Comparison of ENCODE assay signal across 16 cellular contexts in the genomic region with DNA sequence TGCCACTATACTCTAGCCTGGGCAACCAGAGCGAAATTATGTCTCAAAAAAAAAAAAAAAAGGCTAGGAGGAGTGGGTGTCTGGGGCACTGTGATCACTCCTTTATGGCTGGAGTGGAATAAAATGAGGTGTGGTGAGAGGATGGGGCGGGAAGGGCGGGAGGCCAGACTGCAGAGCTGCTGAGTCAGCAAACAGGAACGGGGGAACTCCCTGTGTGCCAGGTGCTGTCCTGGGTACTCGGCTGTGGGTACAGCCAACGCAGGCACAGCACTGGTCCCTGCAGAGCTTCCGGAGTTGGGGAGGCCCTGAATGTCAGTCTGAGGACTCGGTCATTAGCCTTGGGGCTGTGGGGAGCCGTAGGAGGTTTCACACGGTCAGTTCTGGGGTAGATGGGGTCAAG. TPM values are rescaled to one million over a fixed set of nuclear protein-coding genes. Genes with fewer than 3 reads are reported as not detected.
DNase-seq lines count a peak whose midpoint lies in the region; ATAC-seq, FAIRE-seq and TF ChIP-seq lines count a peak whose summit lies in the region.
"Had no signal": no experiment of that assay in that cellular context is flagged by ENCODE, and none has a peak within 500 bp of the region (broad histone marks: within the 10 kb centered on the region; RNA-seq: fewer than 3 reads in every experiment).

No MANE protein-coding gene starts in this region.

- H3K9me3 ChIP-seq in HepG2 (ENCODE audit: low read length) (no peaks in the 10 kb centered on the region), right lobe of liver (no peaks in the 10 kb centered on the region), mucosa of descending colon (no peaks in the 10 kb centered on the region), SJCRH30 (replicated peaks) (no peaks in the 10 kb centered on the region)
- H3K9me3 ChIP-seq: BLaER1, Caco-2, HAP-1 had no signal

- no peak overlapping the region for H3K9ac ChIP-seq in HepG2 (ENCODE audit: insufficient read depth, low read depth, low read length)
- H3K9ac ChIP-seq: BLaER1 had no signal

- FAIRE-seq in HepG2 (lab: Jason Lieb, UNC): no peak
- FAIRE-seq: GM19239 had no signal

- intact Hi-C loops in HepG2 (cut with micrococcal nuclease; ENCODE audit: unreplicated experiment): no loop called here
- intact Hi-C loops in right lobe of liver (cut with DNase I): no loop called here
- intact Hi-C loops in mucosa of descending colon (cut with DNase I, micrococcal nuclease): no loop called here
- intact Hi-C loops in lower leg skin (cut with DNase I; ENCODE audit: low total_unique reads): no loop called here

- H3K4me3 ChIP-seq in HepG2 (replicated peaks in 1 of 3; ENCODE audit: insufficient read depth in 1 of 3, low read depth in 2 of 3, low read length in 3 of 3) (no peak overlapping the region), right lobe of liver (no peak overlapping the region), mucosa of descending colon (no peak overlapping the region), lower leg skin (ENCODE audit: low read depth, poor library complexity, severe bottlenecking) (no peak overlapping the region), SJCRH30 (no peak overlapping the region)
- H3K4me3 ChIP-seq: BLaER1, HAP-1 had no signal

- CTCF ChIA-PET in HepG2 (lab: Yijun Ruan, JAX; ENCODE audit: low intra/inter-chr PET ratio, low total read pairs): no interaction called here

- BruUV-seq in HepG2 (replicated peaks; lab: Mats Ljungman, UMichigan): no TSS peak

- peaks cover 24 to 66% of the 10 kb centered on the region in 2 experiments; a peak in 4 of 5 replicates for H3K36me3 ChIP-seq in HepG2 (replicated peaks in 1 of 2; ENCODE audit: control insufficient read depth in 1 of 2, insufficient read depth in 2 of 2, low read length in 2 of 2)
- H3K36me3 ChIP-seq in right lobe of liver: peaks cover 0 to 62% (median 20%) of the 10 kb centered on the region in 4 donors
- H3K36me3 ChIP-seq in mucosa of descending colon (ENCODE audit: low read depth): peaks cover 8% of the 10 kb centered on the region
- H3K36me3 ChIP-seq in SJCRH30: peaks cover 20% of the 10 kb centered on the region

- H3K27ac ChIP-seq in HepG2 (ENCODE audit: extremely low read length, insufficient read depth, low read length) (no peak overlapping the region), right lobe of liver (no peak overlapping the region), SJCRH30 (no peak overlapping the region)
- H3K27ac ChIP-seq: 22Rv1, BLaER1, HL-60 had no signal

- H2AFZ ChIP-seq in HepG2 (ENCODE audit: low read length): no peak overlapping the region

- TF ChIP-seq CTCF in HepG2 (CRISPR knock-in tag; IDR thresholded peaks at IDR 0.05) (no peak), right lobe of liver (IDR thresholded peaks at IDR 0.05) (no peak), mucosa of descending colon (IDR thresholded peaks at IDR 0.05) (no peak), lower leg skin (IDR thresholded peaks at IDR 0.05) (no peak)

- H3K4me1 ChIP-seq in HepG2 (ENCODE audit: insufficient read depth, low read length) (peaks cover 11% of the 10 kb centered on the region), right lobe of liver (peaks cover 0 to 8% (median 4%) of the 10 kb centered on the region in 4 donors), mucosa of descending colon (ENCODE audit: low read depth) (peaks cover 8% of the 10 kb centered on the region), SJCRH30 (peaks cover 3% of the 10 kb centered on the region; the same call in 1 of the 2 replicates)
- H3K4me1 ChIP-seq: HAP-1 had no signal

- POLR2A ChIA-PET in HepG2 (lab: Yijun Ruan, JAX): no interaction called here

- H4K20me1 ChIP-seq in HepG2 (ENCODE audit: insufficient read depth, low read length): no peaks in the 10 kb centered on the region

- 94% methylated on average over 10 of the region's 10 CpGs for WGBS in HepG2 (ENCODE audit: low lambda C conversion rate)
- WGBS in right lobe of liver (ENCODE audit: insufficient coverage, low coverage, low lambda C conversion rate, missing lambda C conversion rate): 91% methylated on average over 4 of the region's 10 CpGs
- 79 to 83% methylated on average over 10 of the region's 10 CpGs for WGBS in lower leg skin, 2 donors

- no peak for TF ChIP-seq RAD21 in HepG2 (CRISPR knock-in tag; IDR thresholded peaks at IDR 0.05)

- H3K4me2 ChIP-seq in HepG2 (ENCODE audit: low read depth, low read length): no peak overlapping the region
- H3K4me2 ChIP-seq: BLaER1 had no signal

- no peak for DNase-seq in HepG2 (ENCODE audit: low spot score)
- DNase-seq in right lobe of liver: no peak
- peak in 1 of 3 donors; percentile 64 for DNase-seq in mucosa of descending colon
- DNase-seq in DMS53 (lab: John Stamatoyannopoulos, UW): no peak
- DNase-seq in lower leg skin (ENCODE audit: low spot score in 2 of 2): no peak
- no peak for DNase-seq in SJCRH30
- DNase-seq: AML-193; Caco-2; CD8-positive, alpha-beta memory T cell; GF-D8; GOT3 had no signal

- in situ Hi-C loops in HepG2 (cut with HindIII; ENCODE audit: extremely low pct_ligation_motif_present, low pct_unique_long_range_greater_than_20kb): no loop called here

- ATAC-seq in HepG2 (no peak), right lobe of liver (no peak), mucosa of descending colon (peak; percentile 67)

- TF ChIP-seq POLR2A in HepG2 (IDR thresholded peaks at IDR 0.05; ENCODE audit: insufficient read depth in 1 of 2, low read depth in 2 of 2, low read length in 2 of 2): no peak
- no peak for TF ChIP-seq POLR2A in right lobe of liver (IDR thresholded peaks at IDR 0.05)
- TF ChIP-seq POLR2A in lower leg skin (IDR thresholded peaks at IDR 0.05): no peak

- H3K27me3 ChIP-seq in HepG2 (ENCODE audit: control insufficient read depth in 1 of 2, insufficient read depth in 2 of 2, low read length in 2 of 2) (no peaks in the 10 kb centered on the region), right lobe of liver (no peaks in the 10 kb centered on the region), SJCRH30 (no peaks in the 10 kb centered on the region)
- H3K27me3 ChIP-seq: BLaER1 had no signal

- peaks cover 9% of the 10 kb centered on the region for H3K79me2 ChIP-seq in HepG2 (ENCODE audit: insufficient read depth, low read length)

- no peak for TF ChIP-seq EP300 in HepG2 (IDR thresholded peaks at IDR 0.05; ENCODE audit: low read depth in 2 of 2, low read length in 2 of 2)
- no peak for TF ChIP-seq EP300 in HepG2 (CRISPR knock-in tag; IDR thresholded peaks at IDR 0.05; ENCODE audit: borderline replicate concordance)

RNA-seq across cellular contexts. Expression of gene PRPF31, which starts 5.7 kb away (rescaled TPM):
- 63.8 and 68.9 TPM in 2 replicates for total RNA-seq in HepG2 (2016; rRNA removed; fragmentation: Illumina TruSeq; extraction: Trizol)
- 9.6 and 11.5 TPM in 2 replicates for total RNA-seq in HepG2 (2016; cell fraction: cytosol; rRNA removed; fragmentation: Illumina TruSeq; extraction: Trizol; ENCODE audit: low read depth)
- total RNA-seq in HepG2 (2016; cell fraction: insoluble cytoplasmic fraction; rRNA removed; fragmentation: Illumina TruSeq; extraction: Trizol): 62.0 and 64.7 TPM in 2 replicates
- 23.1 and 26.5 TPM in 2 replicates for total RNA-seq in HepG2 (2016; cell fraction: membrane; rRNA removed; fragmentation: Illumina TruSeq; extraction: Trizol)
- 30.4 and 33.1 TPM in 2 replicates for total RNA-seq in HepG2 (2016; cell fraction: nucleus; rRNA removed; fragmentation: Illumina TruSeq; extraction: Trizol)
- polyA plus RNA-seq in HepG2 (2011; rRNA removed): 23.8 and 29.5 TPM in 2 replicates
- 25.5 and 31.8 TPM in 2 replicates for polyA plus RNA-seq in HepG2 (2011; cell fraction: cytosol; rRNA removed)
- 65.6 and 76.0 TPM in 2 replicates for polyA plus RNA-seq in HepG2 (2011; cell fraction: nucleus; rRNA removed)
- polyA plus RNA-seq in HepG2 (2012): 31.9 and 33.4 TPM in 2 replicates
- polyA plus RNA-seq in HepG2 (2016; cell fraction: cytosol; fragmentation: Illumina TruSeq; extraction: Trizol; ENCODE audit: low read depth): 8.8 and 9.7 TPM in 2 replicates
- 66.2 and 72.8 TPM in 2 replicates for polyA plus RNA-seq in HepG2 (2016; cell fraction: insoluble cytoplasmic fraction; fragmentation: Illumina TruSeq; extraction: Trizol; ENCODE audit: low read depth)
- 15.4 and 16.9 TPM in 2 replicates for polyA plus RNA-seq in HepG2 (2016; cell fraction: membrane; fragmentation: Illumina TruSeq; extraction: Trizol; ENCODE audit: low read depth)
- polyA plus RNA-seq in HepG2 (2016; cell fraction: nucleus; fragmentation: Illumina TruSeq; extraction: Trizol; ENCODE audit: insufficient read depth, low read depth): 56.8 and 57.4 TPM in 2 replicates
- 21.6 and 22.6 TPM in 2 replicates for polyA minus RNA-seq in HepG2 (2011; rRNA and poly(A)+ RNA removed; ENCODE audit: low replicate concordance)
- polyA minus RNA-seq in HepG2 (2011; cell fraction: cytosol; rRNA and poly(A)+ RNA removed): 10.0 and 12.8 TPM in 2 replicates
- 14.3 and 15.6 TPM in 2 replicates for polyA minus RNA-seq in HepG2 (2011; cell fraction: nucleus; rRNA and poly(A)+ RNA removed)
- 10 to 100 TPM; 22.1 to 34.9 (median 27.9) TPM for total RNA-seq in right lobe of liver
- 10 to 100 TPM; 34.3 to 54.6 (median 39.9) TPM for total RNA-seq in mucosa of descending colon
- 10 to 100 TPM; 39.2 to 65.1 (median 47.3) TPM for total RNA-seq in lower leg skin
- 65.6 and 67.3 TPM in 2 replicates for total RNA-seq in SJCRH30 (2014; rRNA removed; shearing (Covaris generic))

RNA-seq across cellular contexts. Expression of gene TFPT, which starts 5.8 kb away (rescaled TPM):
- total RNA-seq in HepG2 (2016; rRNA removed; fragmentation: Illumina TruSeq; extraction: Trizol) (10.7 and 13.5 TPM in 2 replicates), right lobe of liver (1 to 10 TPM; 3.5 to 8.2 (median 5.7) TPM), mucosa of descending colon (10 to 100 TPM in 2 of 3 donors, 1 to 10 TPM in 1; 9.8 to 18.2 (median 15.3) TPM), lower leg skin (10 to 100 TPM; 11.1 to 20.4 (median 16.0) TPM)
- 2.1 and 3.1 TPM in 2 replicates for total RNA-seq in HepG2 (2016; cell fraction: cytosol; rRNA removed; fragmentation: Illumina TruSeq; extraction: Trizol; ENCODE audit: low read depth)
- total RNA-seq in HepG2 (2016; cell fraction: insoluble cytoplasmic fraction; rRNA removed; fragmentation: Illumina TruSeq; extraction: Trizol): 11.6 and 13.6 TPM in 2 replicates
- total RNA-seq in HepG2 (2016; cell fraction: membrane; rRNA removed; fragmentation: Illumina TruSeq; extraction: Trizol): 3.8 and 5.2 TPM in 2 replicates
- total RNA-seq in HepG2 (2016; cell fraction: nucleus; rRNA removed; fragmentation: Illumina TruSeq; extraction: Trizol): 3.8 and 4.7 TPM in 2 replicates
- polyA plus RNA-seq in HepG2 (2011; rRNA removed): 8.4 and 8.6 TPM in 2 replicates
- polyA plus RNA-seq in HepG2 (2011; cell fraction: cytosol; rRNA removed): 9.4 and 11.7 TPM in 2 replicates
- polyA plus RNA-seq in HepG2 (2011; cell fraction: nucleus; rRNA removed): 5.1 and 6.7 TPM in 2 replicates
- 7.3 and 8.0 TPM in 2 replicates for polyA plus RNA-seq in HepG2 (2012)
- polyA plus RNA-seq in HepG2 (2016; cell fraction: cytosol; fragmentation: Illumina TruSeq; extraction: Trizol; ENCODE audit: low read depth): 3.5 and 3.7 TPM in 2 replicates
- 15.5 and 17.3 TPM in 2 replicates for polyA plus RNA-seq in HepG2 (2016; cell fraction: insoluble cytoplasmic fraction; fragmentation: Illumina TruSeq; extraction: Trizol; ENCODE audit: low read depth)
- 4.2 and 4.3 TPM in 2 replicates for polyA plus RNA-seq in HepG2 (2016; cell fraction: membrane; fragmentation: Illumina TruSeq; extraction: Trizol; ENCODE audit: low read depth)
- polyA plus RNA-seq in HepG2 (2016; cell fraction: nucleus; fragmentation: Illumina TruSeq; extraction: Trizol; ENCODE audit: insufficient read depth, low read depth): 11.7 and 12.0 TPM in 2 replicates
- polyA minus RNA-seq in HepG2 (2011; rRNA and poly(A)+ RNA removed; ENCODE audit: low replicate concordance): 3.3 and 3.6 TPM in 2 replicates
- 2.1 and 3.3 TPM in 2 replicates for polyA minus RNA-seq in HepG2 (2011; cell fraction: cytosol; rRNA and poly(A)+ RNA removed)
- 2.2 and 2.3 TPM in 2 replicates for polyA minus RNA-seq in HepG2 (2011; cell fraction: nucleus; rRNA and poly(A)+ RNA removed)
- total RNA-seq in SJCRH30 (2014; rRNA removed; shearing (Covaris generic)): 10.0 and 10.3 TPM in 2 replicates

RNA-seq across cellular contexts. Expression of gene CNOT3, which starts 16.3 kb away (rescaled TPM):
- total RNA-seq in HepG2 (2016; rRNA removed; fragmentation: Illumina TruSeq; extraction: Trizol): 5.8 and 7.6 TPM in 2 replicates
- total RNA-seq in HepG2 (2016; cell fraction: cytosol; rRNA removed; fragmentation: Illumina TruSeq; extraction: Trizol; ENCODE audit: low read depth): 4.0 and 5.5 TPM in 2 replicates
- 6.1 and 8.1 TPM in 2 replicates for total RNA-seq in HepG2 (2016; cell fraction: insoluble cytoplasmic fraction; rRNA removed; fragmentation: Illumina TruSeq; extraction: Trizol)
- 11.8 and 13.1 TPM in 2 replicates for total RNA-seq in HepG2 (2016; cell fraction: membrane; rRNA removed; fragmentation: Illumina TruSeq; extraction: Trizol)
- total RNA-seq in HepG2 (2016; cell fraction: nucleus; rRNA removed; fragmentation: Illumina TruSeq; extraction: Trizol): 11.3 and 13.6 TPM in 2 replicates
- polyA plus RNA-seq in HepG2 (2011; rRNA removed): 4.3 and 4.9 TPM in 2 replicates
- 4.0 and 4.5 TPM in 2 replicates for polyA plus RNA-seq in HepG2 (2011; cell fraction: cytosol; rRNA removed)
- polyA plus RNA-seq in HepG2 (2011; cell fraction: nucleus; rRNA removed): 21.1 and 21.5 TPM in 2 replicates
- polyA plus RNA-seq in HepG2 (2012): 18.8 and 22.7 TPM in 2 replicates
- 7.9 TPM in 2 replicates for polyA plus RNA-seq in HepG2 (2016; cell fraction: cytosol; fragmentation: Illumina TruSeq; extraction: Trizol; ENCODE audit: low read depth)
- 25.5 and 38.4 TPM in 2 replicates for polyA plus RNA-seq in HepG2 (2016; cell fraction: insoluble cytoplasmic fraction; fragmentation: Illumina TruSeq; extraction: Trizol; ENCODE audit: low read depth)
- 11.9 and 12.9 TPM in 2 replicates for polyA plus RNA-seq in HepG2 (2016; cell fraction: membrane; fragmentation: Illumina TruSeq; extraction: Trizol; ENCODE audit: low read depth)
- 58.2 and 71.4 TPM in 2 replicates for polyA plus RNA-seq in HepG2 (2016; cell fraction: nucleus; fragmentation: Illumina TruSeq; extraction: Trizol; ENCODE audit: insufficient read depth, low read depth)
- polyA minus RNA-seq in HepG2 (2011; rRNA and poly(A)+ RNA removed; ENCODE audit: low replicate concordance): 6.7 and 8.6 TPM in 2 replicates
- 13.1 and 16.9 TPM in 2 replicates for polyA minus RNA-seq in HepG2 (2011; cell fraction: cytosol; rRNA and poly(A)+ RNA removed)
- 7.5 and 10.3 TPM in 2 replicates for polyA minus RNA-seq in HepG2 (2011; cell fraction: nucleus; rRNA and poly(A)+ RNA removed)
- total RNA-seq in right lobe of liver: 10 to 100 TPM in 5 of 6 experiments, 1 to 10 TPM in 1; 7.1 to 21.6 (median 15.5) TPM
- 10 to 100 TPM; 42.4 to 47.9 (median 43.7) TPM for total RNA-seq in mucosa of descending colon
- total RNA-seq in lower leg skin: 10 to 100 TPM; 19.5 to 56.9 (median 37.1) TPM
- total RNA-seq in SJCRH30 (2014; rRNA removed; shearing (Covaris generic)): 27.5 and 27.6 TPM in 2 replicates

RNA-seq across cellular contexts. Expression of gene NDUFA3, which starts 18.6 kb away (rescaled TPM):
- 70.9 and 75.4 TPM in 2 replicates for total RNA-seq in HepG2 (2016; rRNA removed; fragmentation: Illumina TruSeq; extraction: Trizol)
- total RNA-seq in HepG2 (2016; cell fraction: cytosol; rRNA removed; fragmentation: Illumina TruSeq; extraction: Trizol; ENCODE audit: low read depth): 28.0 and 34.7 TPM in 2 replicates
- total RNA-seq in HepG2 (2016; cell fraction: insoluble cytoplasmic fraction; rRNA removed; fragmentation: Illumina TruSeq; extraction: Trizol): 76.1 and 76.5 TPM in 2 replicates
- total RNA-seq in HepG2 (2016; cell fraction: membrane; rRNA removed; fragmentation: Illumina TruSeq; extraction: Trizol): 32.4 and 38.6 TPM in 2 replicates
- 32.8 and 36.1 TPM in 2 replicates for total RNA-seq in HepG2 (2016; cell fraction: nucleus; rRNA removed; fragmentation: Illumina TruSeq; extraction: Trizol)
- 31.6 and 33.7 TPM in 2 replicates for polyA plus RNA-seq in HepG2 (2011; rRNA removed)
- polyA plus RNA-seq in HepG2 (2011; cell fraction: cytosol; rRNA removed): 16.0 and 27.3 TPM in 2 replicates
- polyA plus RNA-seq in HepG2 (2011; cell fraction: nucleus; rRNA removed): 21.7 and 22.3 TPM in 2 replicates
- polyA plus RNA-seq in HepG2 (2012): 56.1 and 94.7 TPM in 2 replicates
- 47.0 and 57.3 TPM in 2 replicates for polyA plus RNA-seq in HepG2 (2016; cell fraction: cytosol; fragmentation: Illumina TruSeq; extraction: Trizol; ENCODE audit: low read depth)
- polyA plus RNA-seq in HepG2 (2016; cell fraction: insoluble cytoplasmic fraction; fragmentation: Illumina TruSeq; extraction: Trizol; ENCODE audit: low read depth): 111 and 122 TPM in 2 replicates
- polyA plus RNA-seq in HepG2 (2016; cell fraction: membrane; fragmentation: Illumina TruSeq; extraction: Trizol; ENCODE audit: low read depth): 67.6 and 69.0 TPM in 2 replicates
- polyA plus RNA-seq in HepG2 (2016; cell fraction: nucleus; fragmentation: Illumina TruSeq; extraction: Trizol; ENCODE audit: insufficient read depth, low read depth): 103 and 106 TPM in 2 replicates
- polyA minus RNA-seq in HepG2 (2011; rRNA and poly(A)+ RNA removed; ENCODE audit: low replicate concordance): 110 and 140 TPM in 2 replicates
- polyA minus RNA-seq in HepG2 (2011; cell fraction: cytosol; rRNA and poly(A)+ RNA removed): 56.2 and 82.0 TPM in 2 replicates
- polyA minus RNA-seq in HepG2 (2011; cell fraction: nucleus; rRNA and poly(A)+ RNA removed): 11.6 and 16.7 TPM in 2 replicates
- total RNA-seq in right lobe of liver: 10 to 100 TPM; 29.2 to 77.3 (median 70.1) TPM
- total RNA-seq in mucosa of descending colon: 100 to 1,000 TPM in 2 of 3 donors, 10 to 100 TPM in 1; 93.4 to 155 (median 139) TPM
- total RNA-seq in lower leg skin: 10 to 100 TPM in 3 of 4 donors, 1 to 10 TPM in 1; 2.7 to 39.4 (median 30.2) TPM
- 40.4 and 62.0 TPM in 2 replicates for total RNA-seq in SJCRH30 (2014; rRNA removed; shearing (Covaris generic))

RNA-seq across cellular contexts. Expression of gene OSCAR, which starts 20.7 kb away (rescaled TPM):
- total RNA-seq in HepG2 (2016; rRNA removed; fragmentation: Illumina TruSeq; extraction: Trizol) (not detected in 2 replicates), right lobe of liver (1 to 10 TPM in 3 of 6 experiments, under 1 TPM in 3; 0.53 to 2.6 (median 1.0) TPM), mucosa of descending colon (1 to 10 TPM in 2 of 3 donors, under 1 TPM in 1; 0.35 to 1.8 (median 1.4) TPM), lower leg skin (1 to 10 TPM; 1.9 to 6.5 (median 3.7) TPM)
- total RNA-seq in HepG2 (2016; cell fraction: cytosol; rRNA removed; fragmentation: Illumina TruSeq; extraction: Trizol; ENCODE audit: low read depth): not detected in 2 replicates
- 0.09 and 0.15 TPM in 2 replicates for total RNA-seq in HepG2 (2016; cell fraction: insoluble cytoplasmic fraction; rRNA removed; fragmentation: Illumina TruSeq; extraction: Trizol)
- 0.15 TPM in 1 of 2 replicates, not detected in the other for total RNA-seq in HepG2 (2016; cell fraction: membrane; rRNA removed; fragmentation: Illumina TruSeq; extraction: Trizol)
- 0.47 TPM in 1 of 2 replicates, not detected in the other for total RNA-seq in HepG2 (2016; cell fraction: nucleus; rRNA removed; fragmentation: Illumina TruSeq; extraction: Trizol)
- polyA plus RNA-seq in HepG2 (2011; rRNA removed): 1.9 and 2.8 TPM in 2 replicates
- 2.0 and 2.6 TPM in 2 replicates for polyA plus RNA-seq in HepG2 (2011; cell fraction: cytosol; rRNA removed)
- polyA plus RNA-seq in HepG2 (2011; cell fraction: nucleus; rRNA removed): 8.3 and 8.6 TPM in 2 replicates
- polyA plus RNA-seq in HepG2 (2012): 2.1 and 4.7 TPM in 2 replicates
- 0.10 TPM in 1 of 2 replicates, not detected in the other for polyA plus RNA-seq in HepG2 (2016; cell fraction: cytosol; fragmentation: Illumina TruSeq; extraction: Trizol; ENCODE audit: low read depth)
- polyA plus RNA-seq in HepG2 (2016; cell fraction: insoluble cytoplasmic fraction; fragmentation: Illumina TruSeq; extraction: Trizol; ENCODE audit: low read depth): not detected in 2 replicates
- not detected in 2 replicates for polyA plus RNA-seq in HepG2 (2016; cell fraction: membrane; fragmentation: Illumina TruSeq; extraction: Trizol; ENCODE audit: low read depth)
- 0.71 and 0.96 TPM in 2 replicates for polyA plus RNA-seq in HepG2 (2016; cell fraction: nucleus; fragmentation: Illumina TruSeq; extraction: Trizol; ENCODE audit: insufficient read depth, low read depth)
- 1.1 TPM in 1 of 2 replicates, not detected in the other for polyA minus RNA-seq in HepG2 (2011; rRNA and poly(A)+ RNA removed; ENCODE audit: low replicate concordance)
- 0.35 and 1.8 TPM in 2 replicates for polyA minus RNA-seq in HepG2 (2011; cell fraction: cytosol; rRNA and poly(A)+ RNA removed)
- 0.13 and 0.75 TPM in 2 replicates for polyA minus RNA-seq in HepG2 (2011; cell fraction: nucleus; rRNA and poly(A)+ RNA removed)
- total RNA-seq in SJCRH30 (2014; rRNA removed; shearing (Covaris generic)): 0.26 TPM in 1 of 2 replicates, not detected in the other
- total RNA-seq: Caco-2 had no signal
